10 cellular contexts compared by ENCODE assay signal in genomic region chr1:191453487-191453886, GRCh38.
"Had no signal": no experiment of that assay in that cellular context is flagged by ENCODE, and none has a peak within 500 bp of the region (broad histone marks: within the 10 kb centered on the region; RNA-seq: fewer than 3 reads in every experiment).

No MANE protein-coding gene starts in this region.

- H3K27me3 ChIP-seq: esophagus squamous epithelium had no signal

- H3K4me1 ChIP-seq: esophagus squamous epithelium, left ventricle myocardium inferior had no signal

- H3K27me3 Mint-ChIP-seq: activated naive CD8-positive, alpha-beta T cell treated with anti-CD3 and anti-CD28 coated beads, Interleukin-2, amount 50 U/mL, for 24 hours had no signal

- H3K36me3 ChIP-seq: esophagus squamous epithelium, left ventricle myocardium inferior had no signal

- DNase-seq: activated CD4-positive, alpha-beta T cell treated with anti-CD3 and anti-CD28 coated beads for 48 hours; activated CD8-positive, alpha-beta memory T cell treated with anti-CD3 and anti-CD28 coated beads, Interleukin-2, amount 50 U/mL, for 48 hours; activated CD8-positive, alpha-beta T cell treated with anti-CD3 and anti-CD28 coated beads, Interleukin-2, amount 10 ng/mL, durations not matched to agents 7 days and 5 days; activated naive CD4-positive, alpha-beta T cell; activated naive CD8-positive, alpha-beta T cell treated with anti-CD3 and anti-CD28 coated beads, Interleukin-2, amount 50 U/mL, for 24 hours; esophagus squamous epithelium; foreskin fibroblast; head of caudate nucleus; left ventricle myocardium inferior; small intestine had no signal

- H3K27ac ChIP-seq: esophagus squamous epithelium, left ventricle myocardium inferior had no signal

- ATAC-seq: activated CD8-positive, alpha-beta T cell treated with anti-CD3 and anti-CD28 coated beads, Interleukin-2, amount 10 ng/mL, durations not matched to agents 7 days and 5 days; activated naive CD8-positive, alpha-beta T cell treated with anti-CD3 and anti-CD28 coated beads, Interleukin-2, amount 50 U/mL, for 24 hours had no signal

- H3K4me3 Mint-ChIP-seq: activated CD8-positive, alpha-beta T cell treated with anti-CD3 and anti-CD28 coated beads, Interleukin-2, amount 10 ng/mL, durations not matched to agents 7 days and 5 days; activated naive CD8-positive, alpha-beta T cell treated with anti-CD3 and anti-CD28 coated beads, Interleukin-2, amount 50 U/mL, for 24 hours had no signal

- H3K4me3 ChIP-seq: esophagus squamous epithelium, left ventricle myocardium inferior had no signal

- H3K4me1 Mint-ChIP-seq: activated naive CD8-positive, alpha-beta T cell treated with anti-CD3 and anti-CD28 coated beads, Interleukin-2, amount 50 U/mL, for 24 hours had no signal

- H3K27ac Mint-ChIP-seq: activated CD8-positive, alpha-beta T cell treated with anti-CD3 and anti-CD28 coated beads, Interleukin-2, amount 10 ng/mL, durations not matched to agents 7 days and 5 days; activated naive CD8-positive, alpha-beta T cell treated with anti-CD3 and anti-CD28 coated beads, Interleukin-2, amount 50 U/mL, for 24 hours had no signal
